21 cellular contexts compared by ENCODE assay signal in the genomic region with DNA sequence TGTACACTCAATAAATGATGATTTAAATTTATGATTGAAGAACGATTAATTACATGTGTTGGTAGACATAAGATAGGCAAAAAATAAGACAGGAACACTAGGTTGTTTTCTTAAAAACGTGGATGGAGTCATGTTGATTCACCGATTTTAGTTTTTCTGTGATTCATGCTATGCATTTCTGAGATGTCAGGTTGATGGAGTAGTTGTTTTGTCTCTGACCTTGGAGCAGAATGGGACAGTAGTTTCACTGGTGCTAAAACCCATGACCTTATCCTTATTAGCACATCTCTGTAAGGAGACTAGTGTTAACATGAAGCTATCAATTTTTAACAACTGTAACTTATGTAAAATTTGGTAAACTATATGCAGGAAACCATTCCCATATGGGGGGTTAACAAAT.
A peak's percentile ranks its signal among the peaks of the same experiment; 100 is the strongest.
DNase-seq lines count a peak whose midpoint lies in the region; ATAC-seq and TF ChIP-seq lines count a peak whose summit lies in the region.
"Had no signal": no experiment of that assay in that cellular context is flagged by ENCODE, and none has a peak within 500 bp of the region (broad histone marks: within the 10 kb centered on the region; RNA-seq: fewer than 3 reads in every experiment).

No MANE protein-coding gene starts in this region.

- H2BK15ac ChIP-seq in neuronal stem cell (ENCODE audit: low read length), result no peak overlapping the region

- H3K4me1 ChIP-seq in neuronal stem cell (ENCODE audit: control insufficient read depth in 2 of 2, insufficient read depth in 1 of 2, low read depth in 1 of 2, low read length in 2 of 2), result no peaks in the 10 kb centered on the region
- H3K4me1 ChIP-seq: BE2C had no signal

- no peak overlapping the region for H4K8ac ChIP-seq in neuronal stem cell (ENCODE audit: low read depth, low read length)

- no peak overlapping the region for H2BK5ac ChIP-seq in neuronal stem cell (ENCODE audit: low read length)

- H2BK12ac ChIP-seq in neuronal stem cell (ENCODE audit: low read length), result no peak overlapping the region

- DNase-seq in A172 (ENCODE audit: low spot score) (peak; percentile 8), HCEC 1CT (peak; percentile 40), fibroblast of mammary gland (ENCODE audit: low read depth) (peak; percentile 47), skeletal muscle cell (ENCODE audit: low read depth) (peak; percentile 17), neuronal stem cell (ENCODE audit: low spot score) (no peak), medulla oblongata (ENCODE audit: extremely low spot score) (no peak)
- DNase-seq: 8988T; ACHN; C1 segment of cervical spinal cord; CD4-positive, CD25-positive, alpha-beta regulatory T cell; CD8-positive, alpha-beta memory T cell; COR-L47; DMS 273 treated with DMSO at 0.1 percent for 48 hours; DMS53; DND-41; HFFc6 had no signal

- H3K4me2 ChIP-seq in neuronal stem cell (ENCODE audit: insufficient read depth, low read length, poor library complexity, severe bottlenecking), result no peak overlapping the region
- H3K4me2 ChIP-seq: GM23338 had no signal

- H2AK5ac ChIP-seq in neuronal stem cell (ENCODE audit: low read depth, low read length), result no peak overlapping the region

- no peak for TF ChIP-seq CTCF in fibroblast of mammary gland (conservative IDR thresholded peaks at IDR 0.05; ENCODE audit: control insufficient read depth, insufficient read depth, low read depth, low read length)

- no peak overlapping the region for H2AFZ ChIP-seq in neuronal stem cell (ENCODE audit: low read length)
- H2AFZ ChIP-seq: GM23338 had no signal

- no peak for ATAC-seq in activated CD4-positive, CD25-positive, alpha-beta regulatory T cell treated with anti-CD3 and anti-CD28 coated beads, Interleukin-2, amount 50 U/mL, for 24 hours
- ATAC-seq: GM12878, GM23338, HCT116 had no signal

- H3K4me3 ChIP-seq in fibroblast of mammary gland (ENCODE audit: control insufficient read depth, low read depth, low read length) (no peak overlapping the region), skeletal muscle cell (ENCODE audit: low read depth, low read length) (no peak overlapping the region), neuronal stem cell (ENCODE audit: low read length in 2 of 2) (no peak overlapping the region)
- H3K4me3 ChIP-seq: GM12878, GM23338 had no signal

- no peak overlapping the region for H3K14ac ChIP-seq in neuronal stem cell (ENCODE audit: low read length)

- no peaks in the 10 kb centered on the region for H3K36me3 ChIP-seq in neuronal stem cell (replicated peaks in 1 of 2; ENCODE audit: control insufficient read depth in 2 of 2, insufficient read depth in 2 of 2, low read length in 2 of 2)
- H3K36me3 ChIP-seq: BE2C had no signal

- H3K27ac ChIP-seq in neuronal stem cell (replicated peaks; ENCODE audit: low read length), result no peak overlapping the region

- no CpG with 5 or more reads among the region's 3 CpGs for WGBS in neuronal stem cell (ENCODE audit: extremely low coverage in 2 of 2, insufficient read length in 2 of 2, insufficient replicate concordance in 1 of 2), 2 donors

- no peak overlapping the region for H2BK120ac ChIP-seq in neuronal stem cell (ENCODE audit: low read depth, low read length)

- no peaks in the 10 kb centered on the region for H3K27me3 ChIP-seq in neuronal stem cell (ENCODE audit: control insufficient read depth in 3 of 3, insufficient read depth in 3 of 3, low read depth in 1 of 3, low read length in 3 of 3)
- H3K27me3 ChIP-seq: BE2C had no signal

- no peaks in the 10 kb centered on the region for H3K79me1 ChIP-seq in neuronal stem cell (ENCODE audit: low read depth, low read length)

- no peak overlapping the region for H3K9ac ChIP-seq in neuronal stem cell (ENCODE audit: low read depth, low read length, poor library complexity)

- no peak overlapping the region for H3K23ac ChIP-seq in neuronal stem cell (ENCODE audit: low read depth, low read length, poor library complexity)

- H3K18ac ChIP-seq in neuronal stem cell (ENCODE audit: low read length), result no peak overlapping the region

- no peak overlapping the region for H3K4ac ChIP-seq in neuronal stem cell (ENCODE audit: low read length)

- no peaks in the 10 kb centered on the region for H3K9me3 ChIP-seq in neuronal stem cell (replicated peaks in 1 of 2; ENCODE audit: control insufficient read depth in 2 of 2, insufficient read depth in 1 of 2, low read depth in 1 of 2, low read length in 2 of 2)
- H3K9me3 ChIP-seq: BE2C had no signal

- no peak overlapping the region for H4K91ac ChIP-seq in neuronal stem cell (ENCODE audit: low read depth, low read length, poor library complexity)

Comparison
In these comparisons a context has a peak if more than half of its experiments do, and no peak if none do; other contexts are left out.
1. DNase-seq: peak in A172 (single experiment), HCEC 1CT (single experiment), fibroblast of mammary gland (single experiment) and skeletal muscle cell (single experiment); none in neuronal stem cell (single experiment) and medulla oblongata (single experiment).